In the genomic region with DNA sequence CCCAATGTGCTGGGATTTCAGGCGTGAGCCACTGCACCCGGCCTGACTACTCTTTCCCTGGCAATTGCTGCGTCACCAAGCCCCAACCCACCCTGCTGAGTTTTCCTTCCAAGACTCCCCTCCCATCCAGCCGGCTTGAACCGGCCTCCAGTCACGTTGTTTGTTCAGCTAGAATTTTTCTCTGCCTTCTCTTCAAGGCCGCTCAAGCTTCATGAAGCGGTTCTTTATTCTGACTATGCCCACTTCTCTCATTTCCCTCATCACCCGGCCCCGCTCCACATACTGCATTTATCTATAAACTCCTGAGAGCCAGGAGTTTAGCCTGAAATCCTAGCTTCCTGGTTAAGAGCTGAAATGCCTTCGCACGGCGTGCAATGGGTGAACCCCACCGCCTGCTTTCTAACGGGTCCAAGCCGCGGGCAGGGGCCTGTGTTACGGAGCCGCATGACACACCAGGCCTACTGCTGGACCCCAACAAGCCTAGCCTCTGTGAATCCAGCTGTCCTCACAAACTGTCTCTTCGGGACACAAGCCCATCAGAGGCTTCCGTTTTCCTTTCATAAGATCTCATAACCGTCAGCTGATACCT, we compare ENCODE assay signal across 9 cellular contexts. TPM values are rescaled to one million over a fixed set of nuclear protein-coding genes. Genes with fewer than 3 reads are reported as not detected.
DNase-seq lines count a peak whose midpoint lies in the region; ATAC-seq and TF ChIP-seq lines count a peak whose summit lies in the region.
"Had no signal": no experiment of that assay in that cellular context is flagged by ENCODE, and none has a peak within 500 bp of the region (broad histone marks: within the 10 kb centered on the region; RNA-seq: fewer than 3 reads in every experiment).

No MANE protein-coding gene starts in this region.

- H3K4me3 Mint-ChIP-seq in activated CD8-positive, alpha-beta memory T cell treated with anti-CD3 and anti-CD28 coated beads, Interleukin-2, amount 10 ng/mL, durations not matched to agents 7 days and 5 days = peak overlapping the region; percentile 91
- H3K4me3 Mint-ChIP-seq in activated T-helper 2 cell treated with anti-CD3 and anti-CD28 coated beads, Interferon-gamma antibody, Interleukin-2, Interleukin-4, amounts not matched to agents 10 μg/mL and 5 μg/mL and 100 μg/mL, durations not matched to agents 14 hours and 24 hours and 36 hours (ENCODE audit: low read depth) = peak overlapping the region; percentile 92

- no peaks in the 10 kb centered on the region for H3K9me3 Mint-ChIP-seq in activated CD8-positive, alpha-beta memory T cell treated with anti-CD3 and anti-CD28 coated beads, Interleukin-2, amount 10 ng/mL, durations not matched to agents 7 days and 5 days (ENCODE audit: low read depth)
- no peaks in the 10 kb centered on the region for H3K9me3 Mint-ChIP-seq in activated T-helper 2 cell treated with anti-CD3 and anti-CD28 coated beads, Interferon-gamma antibody, Interleukin-2, Interleukin-4, amounts not matched to agents 10 μg/mL and 5 μg/mL and 100 μg/mL, durations not matched to agents 14 hours and 24 hours and 36 hours

- H3K27me3 ChIP-seq in suprapubic skin = no peaks in the 10 kb centered on the region
- H3K27me3 ChIP-seq: SJSA1 had no signal

- peaks cover 2% of the 10 kb centered on the region for H3K36me3 Mint-ChIP-seq in activated CD8-positive, alpha-beta memory T cell treated with anti-CD3 and anti-CD28 coated beads, Interleukin-2, amount 10 ng/mL, durations not matched to agents 7 days and 5 days
- H3K36me3 Mint-ChIP-seq in activated T-helper 2 cell treated with anti-CD3 and anti-CD28 coated beads, Interferon-gamma antibody, Interleukin-2, Interleukin-4, amounts not matched to agents 10 μg/mL and 5 μg/mL and 100 μg/mL, durations not matched to agents 14 hours and 24 hours and 36 hours (ENCODE audit: low read depth) = no peaks in the 10 kb centered on the region

- TF ChIP-seq CTCF in suprapubic skin (IDR thresholded peaks at IDR 0.05) = no peak

- no peak for TF ChIP-seq POLR2A in suprapubic skin (IDR thresholded peaks at IDR 0.05)

- peaks cover 6% of the 10 kb centered on the region for H3K4me1 Mint-ChIP-seq in activated CD8-positive, alpha-beta memory T cell treated with anti-CD3 and anti-CD28 coated beads, Interleukin-2, amount 10 ng/mL, durations not matched to agents 7 days and 5 days
- peaks cover 6% of the 10 kb centered on the region for H3K4me1 Mint-ChIP-seq in activated T-helper 2 cell treated with anti-CD3 and anti-CD28 coated beads, Interferon-gamma antibody, Interleukin-2, Interleukin-4, amounts not matched to agents 10 μg/mL and 5 μg/mL and 100 μg/mL, durations not matched to agents 14 hours and 24 hours and 36 hours (ENCODE audit: low read depth)

- intact Hi-C loops in activated T-helper 2 cell treated with anti-CD3 and anti-CD28 coated beads, Interferon-gamma antibody, Interleukin-2, Interleukin-4, amounts not matched to agents 10 μg/mL and 5 μg/mL and 100 μg/mL, durations not matched to agents 14 hours and 24 hours and 36 hours (cut with micrococcal nuclease) = no loop called here

- H3K4me3 ChIP-seq in suprapubic skin = peak overlapping the region; percentile 68

- DNase-seq in activated CD8-positive, alpha-beta memory T cell treated with anti-CD3 and anti-CD28 coated beads, Interleukin-2, amount 10 ng/mL, durations not matched to agents 7 days and 5 days = no peak
- no peak for DNase-seq in activated CD8-positive, alpha-beta memory T cell treated with anti-CD3 and anti-CD28 coated beads, Interleukin-2, amount 50 U/mL, for 4 hours
- no peak for DNase-seq in activated T-helper 2 cell treated with anti-CD3 and anti-CD28 coated beads, Interferon-gamma antibody, Interleukin-2, Interleukin-4, amounts not matched to agents 10 μg/mL and 5 μg/mL and 100 μg/mL, durations not matched to agents 14 hours and 24 hours and 36 hours (ENCODE audit: low spot score)
- DNase-seq in left kidney (ENCODE audit: low read depth, low spot score) (peak; percentile 31), suprapubic skin (ENCODE audit: low spot score in 2 of 2) (no peak)
- DNase-seq in stimulated activated CD4-positive, alpha-beta T cell treated with anti-CD3 and anti-CD28 coated beads, Interleukin-4, amount 100 ng/mL, for 1 hour = no peak

- H3K9me3 ChIP-seq in suprapubic skin = no peaks in the 10 kb centered on the region
- H3K9me3 ChIP-seq: SJSA1 had no signal

- H3K27me3 Mint-ChIP-seq in activated CD8-positive, alpha-beta memory T cell treated with anti-CD3 and anti-CD28 coated beads, Interleukin-2, amount 10 ng/mL, durations not matched to agents 7 days and 5 days = peaks cover 27% of the 10 kb centered on the region
- peaks cover 29% of the 10 kb centered on the region for H3K27me3 Mint-ChIP-seq in activated T-helper 2 cell treated with anti-CD3 and anti-CD28 coated beads, Interferon-gamma antibody, Interleukin-2, Interleukin-4, amounts not matched to agents 10 μg/mL and 5 μg/mL and 100 μg/mL, durations not matched to agents 14 hours and 24 hours and 36 hours (ENCODE audit: low read depth)

- no peaks in the 10 kb centered on the region for H3K36me3 ChIP-seq in suprapubic skin

- TF ChIP-seq EP300 in suprapubic skin (IDR thresholded peaks at IDR 0.05) = no peak

- H3K27ac Mint-ChIP-seq in activated CD8-positive, alpha-beta memory T cell treated with anti-CD3 and anti-CD28 coated beads, Interleukin-2, amount 10 ng/mL, durations not matched to agents 7 days and 5 days = no peak overlapping the region
- H3K27ac Mint-ChIP-seq in activated T-helper 2 cell treated with anti-CD3 and anti-CD28 coated beads, Interferon-gamma antibody, Interleukin-2, Interleukin-4, amounts not matched to agents 10 μg/mL and 5 μg/mL and 100 μg/mL, durations not matched to agents 14 hours and 24 hours and 36 hours = no peak overlapping the region

- WGBS in suprapubic skin = 86% methylated on average over 22 of the region's 22 CpGs

- peak overlapping the region; percentile 60 for H3K27ac ChIP-seq in suprapubic skin
- H3K27ac ChIP-seq: SJSA1 had no signal

- ATAC-seq in activated CD8-positive, alpha-beta memory T cell treated with anti-CD3 and anti-CD28 coated beads, Interleukin-2, amount 10 ng/mL, durations not matched to agents 7 days and 5 days = no peak
- no peak for ATAC-seq in HG02571 (IDR thresholded peaks at IDR 0.05; ENCODE audit: unreplicated experiment)
- ATAC-seq in GM21360 (IDR thresholded peaks at IDR 0.05; ENCODE audit: unreplicated experiment) = no peak

- peaks cover 12% of the 10 kb centered on the region for H3K4me1 ChIP-seq in suprapubic skin

- CTCF ChIA-PET in activated CD8-positive, alpha-beta memory T cell treated with anti-CD3 and anti-CD28 coated beads, Interleukin-2, amount 10 ng/mL, durations not matched to agents 7 days and 5 days (lab: Charles Lee) = interaction anchor here (0.6 to 3.2 kb wide), 6 partner anchors 23 to 411 kb away, joined by 3 to 18 read pairs (median 4); partner anchors contain the start of gene RBM25

RNA-seq across cellular contexts. Expression of gene DCAF4, which starts 1.0 kb away (rescaled TPM):
- total RNA-seq in activated CD8-positive, alpha-beta memory T cell treated with anti-CD3 and anti-CD28 coated beads, Interleukin-2, amount 10 ng/mL, durations not matched to agents 7 days and 5 days = 10 to 100 TPM; 17.3 to 23.1 TPM
- 13.2 and 17.6 TPM in 2 replicates for total RNA-seq in activated T-helper 2 cell treated with anti-CD3 and anti-CD28 coated beads, Interferon-gamma antibody, Interleukin-2, Interleukin-4, amounts not matched to agents 10 μg/mL and 5 μg/mL and 100 μg/mL, durations not matched to agents 14 hours and 24 hours and 36 hours
- 10 to 100 TPM; 52.0 to 64.7 (median 55.3) TPM for total RNA-seq in suprapubic skin

RNA-seq across cellular contexts. Expression of gene DPF3, which starts 31.4 kb away (rescaled TPM):
- 10 to 100 TPM; 10.2 to 12.2 TPM for total RNA-seq in activated CD8-positive, alpha-beta memory T cell treated with anti-CD3 and anti-CD28 coated beads, Interleukin-2, amount 10 ng/mL, durations not matched to agents 7 days and 5 days
- 0.62 and 0.66 TPM in 2 replicates for total RNA-seq in activated T-helper 2 cell treated with anti-CD3 and anti-CD28 coated beads, Interferon-gamma antibody, Interleukin-2, Interleukin-4, amounts not matched to agents 10 μg/mL and 5 μg/mL and 100 μg/mL, durations not matched to agents 14 hours and 24 hours and 36 hours
- 1 to 10 TPM in 2 of 4 donors, under 1 TPM in 2; 0.39 to 3.4 (median 1.6) TPM for total RNA-seq in suprapubic skin
